In genomic region chr4:12729384-12729783, GRCh38 we compare ENCODE assay signal across 8 cellular contexts.
DNase-seq lines count a peak whose midpoint lies in the region; ATAC-seq and TF ChIP-seq lines count a peak whose summit lies in the region.

No MANE protein-coding gene starts in this region.

- no peaks in the 10 kb centered on the region for H3K36me3 Mint-ChIP-seq in activated CD4-positive, alpha-beta T cell treated with anti-CD3 and anti-CD28 coated beads, Interleukin-2, amount 10 ng/mL, durations not matched to agents 7 days and 5 days (ENCODE audit: low read depth)

- H3K4me1 Mint-ChIP-seq in activated CD4-positive, alpha-beta T cell treated with anti-CD3 and anti-CD28 coated beads, Interleukin-2, amount 10 ng/mL, durations not matched to agents 7 days and 5 days = no peaks in the 10 kb centered on the region

- H3K4me1 ChIP-seq in heart left ventricle (no peaks in the 10 kb centered on the region), upper lobe of right lung (no peaks in the 10 kb centered on the region)

- 0 to 3% (median 1%) methylated on average over 1 of the region's 1 CpG for WGBS in heart left ventricle, 4 donors

- H3K27me3 Mint-ChIP-seq in activated CD4-positive, alpha-beta T cell treated with anti-CD3 and anti-CD28 coated beads, Interleukin-2, amount 10 ng/mL, durations not matched to agents 7 days and 5 days = no peaks in the 10 kb centered on the region

- H3K9me3 Mint-ChIP-seq in activated CD4-positive, alpha-beta T cell treated with anti-CD3 and anti-CD28 coated beads, Interleukin-2, amount 10 ng/mL, durations not matched to agents 7 days and 5 days = no peaks in the 10 kb centered on the region

- H3K27ac ChIP-seq in heart left ventricle (no peak overlapping the region), upper lobe of right lung (no peak overlapping the region), caudate nucleus (ENCODE audit: low read depth, low read length) (no peak overlapping the region)

- no peak overlapping the region for H3K27ac Mint-ChIP-seq in activated CD4-positive, alpha-beta T cell treated with anti-CD3 and anti-CD28 coated beads, Interleukin-2, amount 10 ng/mL, durations not matched to agents 7 days and 5 days

- TF ChIP-seq CTCF in heart left ventricle (IDR thresholded peaks at IDR 0.05) (peak; percentile 23 to 55 (median 48)), upper lobe of right lung (IDR thresholded peaks at IDR 0.05) (peak; percentile 41)

- no peak for TF ChIP-seq POLR2A in heart left ventricle (IDR thresholded peaks at IDR 0.05)

- DNase-seq in heart left ventricle (no peak), left ventricle myocardium superior (no peak), NCI-H748 (lab: John Stamatoyannopoulos, UW; ENCODE audit: unreplicated experiment) (peak; percentile 48), fibroblast of peridontal ligament (ENCODE audit: extremely low read depth) (peak; percentile 39), upper lobe of right lung (no peak), caudate nucleus (lab: John Stamatoyannopoulos, UW) (no peak)
- no peak for DNase-seq in activated CD4-positive, alpha-beta T cell treated with anti-CD3 and anti-CD28 coated beads, Interleukin-2, amount 10 ng/mL, durations not matched to agents 7 days and 5 days
- DNase-seq in activated naive CD4-positive, alpha-beta T cell treated with Interleukin-2 at 50 U/mL for 16 hours = no peak

- peaks cover 0 to 9% (median 0%) of the 10 kb centered on the region in 9 donors for H3K27me3 ChIP-seq in heart left ventricle
- H3K27me3 ChIP-seq in upper lobe of right lung = no peaks in the 10 kb centered on the region

- H3K9me3 ChIP-seq in heart left ventricle (no peaks in the 10 kb centered on the region), upper lobe of right lung (no peaks in the 10 kb centered on the region)

- POLR2A ChIA-PET in activated CD4-positive, alpha-beta T cell treated with anti-CD3 and anti-CD28 coated beads, Interleukin-2, amount 10 ng/mL, durations not matched to agents 7 days and 5 days (lab: Charles Lee) = no interaction called here

- H3K4me3 ChIP-seq in heart left ventricle = no peak overlapping the region
- no peak overlapping the region for H3K4me3 ChIP-seq in upper lobe of right lung

- H3K4me3 Mint-ChIP-seq in activated CD4-positive, alpha-beta T cell treated with anti-CD3 and anti-CD28 coated beads, Interleukin-2, amount 10 ng/mL, durations not matched to agents 7 days and 5 days = no peak overlapping the region

- ATAC-seq in heart left ventricle (no peak), left ventricle myocardium superior (no peak), upper lobe of right lung (peak; percentile 39)

- CTCF ChIA-PET in activated CD4-positive, alpha-beta T cell treated with anti-CD3 and anti-CD28 coated beads, Interleukin-2, amount 10 ng/mL, durations not matched to agents 7 days and 5 days (lab: Charles Lee) = no interaction called here

- H3K36me3 ChIP-seq in heart left ventricle = no peaks in the 10 kb centered on the region
- no peaks in the 10 kb centered on the region for H3K36me3 ChIP-seq in upper lobe of right lung

- intact Hi-C loops in heart left ventricle (cut with DNase I) = loop anchor here in 6 of 10 donors (2.0 to 5.0 kb wide), 3 partner anchors 818 to 823 kb away; no protein-coding TSS in a partner anchor
- intact Hi-C loops in left ventricle myocardium superior (cut with micrococcal nuclease) = loop anchor here (5.0 kb wide), 1 partner anchor 818 kb away; no protein-coding TSS in a partner anchor
- intact Hi-C loops in upper lobe of right lung (cut with DNase I) = no loop called here

Comparison
In these comparisons a context has a peak if more than half of its experiments do, and no peak if none do; other contexts are left out.
1. DNase-seq: peak in NCI-H748 (single experiment) and fibroblast of peridontal ligament (single experiment); none in heart left ventricle (0 of 5), left ventricle myocardium superior (single experiment), upper lobe of right lung (single experiment), activated CD4-positive, alpha-beta T cell treated with anti-CD3 and anti-CD28 coated beads, Interleukin-2, amount 10 ng/mL, durations not matched to agents 7 days and 5 days (single experiment), caudate nucleus (0 of 61) and activated naive CD4-positive, alpha-beta T cell treated with Interleukin-2 at 50 U/mL for 16 hours (single experiment).